In the genomic region with DNA sequence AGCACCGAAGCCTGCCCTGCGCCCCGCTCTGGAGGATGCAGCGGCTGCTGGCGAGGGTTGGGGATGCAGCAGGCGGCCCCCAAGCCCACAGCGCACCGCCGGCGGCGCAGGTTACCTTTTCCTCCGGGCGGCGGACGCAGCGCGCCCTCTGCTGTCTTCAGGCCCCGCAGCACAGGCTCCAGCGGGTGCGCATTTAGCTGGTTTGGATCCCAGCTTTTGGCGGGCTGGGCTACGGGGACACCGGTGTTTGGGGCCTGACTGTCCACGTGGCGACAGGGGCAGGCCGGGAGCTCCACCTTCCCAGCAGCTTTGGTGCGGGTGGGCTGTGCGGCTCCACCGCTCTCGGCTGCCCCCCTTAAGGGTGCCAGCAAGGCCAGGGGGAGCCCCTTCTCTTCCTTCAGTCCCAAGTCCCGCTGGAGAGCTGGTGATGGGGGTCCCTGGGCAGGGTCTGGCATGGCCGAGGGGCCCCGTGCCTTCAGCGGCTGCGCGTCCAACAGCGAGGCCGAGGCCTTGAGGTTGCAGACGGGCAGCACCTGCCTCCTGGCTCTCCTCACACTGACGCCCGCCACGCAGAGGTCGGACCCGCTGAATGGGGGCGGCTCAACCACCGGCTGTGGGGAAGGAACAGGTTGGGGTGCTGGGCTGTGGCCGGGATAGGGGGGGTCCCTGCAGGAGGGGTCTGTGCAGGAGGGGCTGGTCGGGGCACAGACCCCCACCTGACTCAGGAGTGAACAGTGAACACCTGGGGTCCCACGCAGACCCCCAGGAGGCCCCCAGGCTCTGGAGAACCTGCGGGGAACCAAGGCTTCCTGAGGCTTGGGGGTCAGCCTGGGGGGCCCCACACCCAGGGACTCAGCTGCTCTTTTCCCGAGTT, we compare ENCODE assay signal across 8 cellular contexts. TPM values are rescaled to one million over a fixed set of nuclear protein-coding genes. Genes with fewer than 3 reads are reported as not detected.
DNase-seq lines count a peak whose midpoint lies in the region; ATAC-seq and TF ChIP-seq lines count a peak whose summit lies in the region.

No MANE protein-coding gene starts in this region.

- intact Hi-C loops in OCI-LY7 (cut with micrococcal nuclease; ENCODE audit: unreplicated experiment) (loop anchor here (1.0 to 5.0 kb wide), 4 partner anchors 38 to 264 kb away; no protein-coding TSS in a partner anchor), esophagus squamous epithelium (cut with DNase I) (loop anchor here (10.0 kb wide), 1 partner anchor 256 kb away; no protein-coding TSS in a partner anchor)
- intact Hi-C loops in naive thymus-derived CD4-positive, alpha-beta T cell (cut with micrococcal nuclease) = loop anchor here (1.0 to 10.0 kb wide), 4 partner anchors 37 to 263 kb away; no protein-coding TSS in a partner anchor

- POLR2A ChIA-PET in OCI-LY7 (lab: Charles Lee) = interaction anchor here (0.6 to 0.7 kb wide), 2 partner anchors 106 to 132 kb away, joined by 3 read pairs; no protein-coding TSS in a partner anchor
- POLR2A ChIA-PET in naive thymus-derived CD4-positive, alpha-beta T cell (lab: Charles Lee) = interaction anchor here (0.9 to 2.3 kb wide), 6 partner anchors 53 to 105 kb away, joined by 3 to 7 read pairs (median 4); a partner anchor contains a TSS

- H3K27ac ChIP-seq in OCI-LY7 (ENCODE audit: low read depth, low read length, poor library complexity, severe bottlenecking) (no peak overlapping the region), esophagus squamous epithelium (no peak overlapping the region)
- no peak overlapping the region for H3K27ac ChIP-seq in naive thymus-derived CD4-positive, alpha-beta T cell (ENCODE audit: low read depth, low read length)

- H3K4me3 ChIP-seq in OCI-LY7 (ENCODE audit: low read depth, low read length, poor library complexity, severe bottlenecking) (no peak overlapping the region), esophagus squamous epithelium (no peak overlapping the region)
- H3K4me3 ChIP-seq in naive thymus-derived CD4-positive, alpha-beta T cell (ENCODE audit: low read length) = no peak overlapping the region

- H3K79me2 ChIP-seq in OCI-LY7 (ENCODE audit: insufficient read depth, low read depth, low read length) = no peaks in the 10 kb centered on the region

- peaks cover 7% of the 10 kb centered on the region for H3K4me1 ChIP-seq in OCI-LY7 (ENCODE audit: insufficient read depth, low read length, poor library complexity, severe bottlenecking)
- H3K4me1 ChIP-seq in esophagus squamous epithelium = peaks cover 5 to 24% (median 14%) of the 10 kb centered on the region in 3 donors
- peaks cover 2 to 9% of the 10 kb centered on the region in 2 donors for H3K4me1 ChIP-seq in naive thymus-derived CD4-positive, alpha-beta T cell (ENCODE audit: control insufficient read depth in 2 of 2, insufficient read depth in 2 of 2, low read length in 2 of 2)

- DNase-seq in DMS53 treated with DMSO at 0.1 percent for 48 hours (lab: John Stamatoyannopoulos, UW; ENCODE audit: unreplicated experiment) (peak; percentile 63), OCI-LY7 (ENCODE audit: low spot score) (peak; percentile 86), esophagus squamous epithelium (lab: John Stamatoyannopoulos, UW) (no peak)
- peak; percentile 88 for DNase-seq in activated T-cell treated with anti-CD3 and anti-CD28 coated beads, Interleukin-2, amount 50 U/mL, for 1 hour
- DNase-seq in naive thymus-derived CD4-positive, alpha-beta T cell = peak; percentile 65 to 84 (median 80)
- peak; percentile 70 to 73 for DNase-seq in stimulated activated CD8-positive, alpha-beta memory T cell treated with anti-CD3 and anti-CD28 coated beads, Interleukin-7, amount 100 ng/mL, for 48 hours (ENCODE audit: extremely low read depth in 1 of 2, low read depth in 1 of 2)

- TF ChIP-seq CTCF in OCI-LY7 (conservative IDR thresholded peaks at IDR 0.05; ENCODE audit: low read length) (peak; percentile 91), esophagus squamous epithelium (IDR thresholded peaks at IDR 0.05) (peak; percentile 72 to 94 (median 86))

- TF ChIP-seq POLR2A in esophagus squamous epithelium (IDR thresholded peaks at IDR 0.05) = no peak

- H3K4me2 ChIP-seq in OCI-LY7 (ENCODE audit: low read length) = peak overlapping the region; percentile 42

- no peak overlapping the region for H2AFZ ChIP-seq in OCI-LY7 (ENCODE audit: low read length)

- no TSS peak for BruUV-seq in OCI-LY7 (replicated peaks; lab: Mats Ljungman, UMichigan)

- no peaks in the 10 kb centered on the region for H3K36me3 Mint-ChIP-seq in naive thymus-derived CD4-positive, alpha-beta T cell

- H3K27ac Mint-ChIP-seq in naive thymus-derived CD4-positive, alpha-beta T cell = no peak overlapping the region

- peaks cover 0 to 27% (median 6%) of the 10 kb centered on the region in 5 donors for H3K27me3 Mint-ChIP-seq in naive thymus-derived CD4-positive, alpha-beta T cell

- no peaks in the 10 kb centered on the region for H3K9me3 Mint-ChIP-seq in naive thymus-derived CD4-positive, alpha-beta T cell

- H3K4me1 Mint-ChIP-seq in naive thymus-derived CD4-positive, alpha-beta T cell = peaks cover 0 to 12% (median 5%) of the 10 kb centered on the region in 7 donors

- H3K4me3 Mint-ChIP-seq in naive thymus-derived CD4-positive, alpha-beta T cell = peak overlapping the region in 1 of 10 donors; percentile 34

- no peaks in the 10 kb centered on the region for H4K20me1 ChIP-seq in OCI-LY7 (ENCODE audit: insufficient read depth, low read length)

- WGBS in esophagus squamous epithelium, 2 donors = no CpG with 5 or more reads among the region's 51 CpGs

- CTCF ChIA-PET in OCI-LY7 (lab: Charles Lee; ENCODE audit: unreplicated experiment) = interaction anchor here (0.8 to 1.4 kb wide), 3 partner anchors 34 to 99 kb away, joined by 3 to 8 read pairs (median 3); no protein-coding TSS in a partner anchor
- CTCF ChIA-PET in naive thymus-derived CD4-positive, alpha-beta T cell (lab: Charles Lee) = interaction anchor here (0.6 to 3.8 kb wide), 12 partner anchors 12 to 265 kb away, joined by 3 to 45 read pairs (median 5); no protein-coding TSS in a partner anchor

- H3K27me3 ChIP-seq in esophagus squamous epithelium = peaks cover 0 to 88% (median 0%) of the 10 kb centered on the region in 4 donors
- no peaks in the 10 kb centered on the region for H3K27me3 ChIP-seq in naive thymus-derived CD4-positive, alpha-beta T cell (ENCODE audit: control insufficient read depth in 2 of 2, insufficient read depth in 2 of 2, low read length in 2 of 2)

- no peaks in the 10 kb centered on the region for H3K36me3 ChIP-seq in OCI-LY7 (ENCODE audit: insufficient read depth, low read length)
- H3K36me3 ChIP-seq in esophagus squamous epithelium = no peaks in the 10 kb centered on the region
- H3K36me3 ChIP-seq in naive thymus-derived CD4-positive, alpha-beta T cell (ENCODE audit: control insufficient read depth in 2 of 3, insufficient read depth in 3 of 3, low read length in 3 of 3) = no peaks in the 10 kb centered on the region

- H3K9me3 ChIP-seq in OCI-LY7 (ENCODE audit: low read length) (no peaks in the 10 kb centered on the region), esophagus squamous epithelium (no peaks in the 10 kb centered on the region)
- H3K9me3 ChIP-seq in naive thymus-derived CD4-positive, alpha-beta T cell (ENCODE audit: control insufficient read depth in 2 of 3, low read length in 3 of 3) = no peaks in the 10 kb centered on the region

- H3K9me2 ChIP-seq in OCI-LY7 (ENCODE audit: insufficient read depth, low read length) = no peaks in the 10 kb centered on the region

- ATAC-seq in HG03460 (IDR thresholded peaks at IDR 0.05; ENCODE audit: unreplicated experiment) = peak; percentile 57
- peak; percentile 95 for ATAC-seq in naive thymus-derived CD4-positive, alpha-beta T cell
- no peak for ATAC-seq in GM18873 (IDR thresholded peaks at IDR 0.05; ENCODE audit: low FRiP score, unreplicated experiment)

RNA-seq across cellular contexts. Expression of a gene that starts 18.0 kb away (rescaled TPM):
- total RNA-seq in OCI-LY7 (2014; rRNA removed; shearing (Covaris generic)) = 0.03 TPM in 1 of 2 replicates, not detected in the other
- total RNA-seq in OCI-LY7 (2022) (not detected in 2 replicates), esophagus squamous epithelium (not detected)
- not detected for total RNA-seq in naive thymus-derived CD4-positive, alpha-beta T cell
- not detected for polyA plus RNA-seq in naive thymus-derived CD4-positive, alpha-beta T cell

RNA-seq across cellular contexts. Expression of a gene that starts 27.5 kb away (rescaled TPM):
- 0.06 TPM in 1 of 2 replicates, not detected in the other for total RNA-seq in OCI-LY7 (2014; rRNA removed; shearing (Covaris generic))
- total RNA-seq in OCI-LY7 (2022) (0.72 and 1.3 TPM in 2 replicates), esophagus squamous epithelium (not detected)
- total RNA-seq in naive thymus-derived CD4-positive, alpha-beta T cell = not detected
- not detected for polyA plus RNA-seq in naive thymus-derived CD4-positive, alpha-beta T cell

RNA-seq across cellular contexts. Expression of a gene that starts 54.7 kb away (rescaled TPM):
- 0.16 TPM in 1 of 2 replicates, not detected in the other for total RNA-seq in OCI-LY7 (2014; rRNA removed; shearing (Covaris generic))
- not detected in 2 replicates for total RNA-seq in OCI-LY7 (2022)
- total RNA-seq in esophagus squamous epithelium = under 1 TPM in 2 of 4 donors, not detected in 2; under 0.01 to 0.70 TPM
- 1 to 10 TPM in 2 of 5 experiments, under 1 TPM in 1, not detected in 2; 0.10 to 7.2 (median 2.3) TPM for total RNA-seq in naive thymus-derived CD4-positive, alpha-beta T cell
- under 1 TPM; 0.08 to 0.48 TPM for polyA plus RNA-seq in naive thymus-derived CD4-positive, alpha-beta T cell

RNA-seq across cellular contexts. Expression of a gene that starts 59.3 kb away (rescaled TPM):
- total RNA-seq in OCI-LY7 (2014; rRNA removed; shearing (Covaris generic)) = 0.03 and 0.22 TPM in 2 replicates
- total RNA-seq in OCI-LY7 (2022) = 0.66 and 1.1 TPM in 2 replicates
- total RNA-seq in esophagus squamous epithelium = under 1 TPM in 3 of 4 donors, not detected in 1; 0.06 to 0.57 (median 0.13) TPM
- total RNA-seq in naive thymus-derived CD4-positive, alpha-beta T cell = not detected
- polyA plus RNA-seq in naive thymus-derived CD4-positive, alpha-beta T cell = not detected
